1 cellular context compared by ENCODE assay signal in the genomic region with DNA sequence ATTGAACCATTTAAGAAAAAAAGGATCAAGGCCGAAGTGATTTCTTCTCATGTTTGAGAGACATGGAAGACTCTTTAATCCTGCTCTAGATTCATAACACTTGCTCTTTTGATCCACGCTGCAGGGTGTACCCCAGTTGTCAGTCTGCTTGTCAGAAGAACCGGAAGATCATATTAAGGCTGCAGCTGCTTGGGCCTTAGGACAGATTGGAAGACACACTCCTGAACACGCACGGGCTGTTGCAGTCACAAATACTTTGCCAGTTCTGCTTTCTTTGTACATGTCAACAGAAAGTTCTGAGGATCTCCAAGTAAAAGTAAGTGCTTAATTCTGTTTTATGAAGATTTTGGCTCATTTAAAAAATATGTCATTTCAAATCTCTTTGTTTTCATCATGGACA.
TF ChIP-seq lines count a peak whose summit lies in the region.

No MANE protein-coding gene starts in this region.

TF ChIP-seq in K562, 482 proteins besides CTCF, POLR2A, EP300 and RAD21 (continued from another document and continues in another):
- TF ChIP-seq, protein P1, sequence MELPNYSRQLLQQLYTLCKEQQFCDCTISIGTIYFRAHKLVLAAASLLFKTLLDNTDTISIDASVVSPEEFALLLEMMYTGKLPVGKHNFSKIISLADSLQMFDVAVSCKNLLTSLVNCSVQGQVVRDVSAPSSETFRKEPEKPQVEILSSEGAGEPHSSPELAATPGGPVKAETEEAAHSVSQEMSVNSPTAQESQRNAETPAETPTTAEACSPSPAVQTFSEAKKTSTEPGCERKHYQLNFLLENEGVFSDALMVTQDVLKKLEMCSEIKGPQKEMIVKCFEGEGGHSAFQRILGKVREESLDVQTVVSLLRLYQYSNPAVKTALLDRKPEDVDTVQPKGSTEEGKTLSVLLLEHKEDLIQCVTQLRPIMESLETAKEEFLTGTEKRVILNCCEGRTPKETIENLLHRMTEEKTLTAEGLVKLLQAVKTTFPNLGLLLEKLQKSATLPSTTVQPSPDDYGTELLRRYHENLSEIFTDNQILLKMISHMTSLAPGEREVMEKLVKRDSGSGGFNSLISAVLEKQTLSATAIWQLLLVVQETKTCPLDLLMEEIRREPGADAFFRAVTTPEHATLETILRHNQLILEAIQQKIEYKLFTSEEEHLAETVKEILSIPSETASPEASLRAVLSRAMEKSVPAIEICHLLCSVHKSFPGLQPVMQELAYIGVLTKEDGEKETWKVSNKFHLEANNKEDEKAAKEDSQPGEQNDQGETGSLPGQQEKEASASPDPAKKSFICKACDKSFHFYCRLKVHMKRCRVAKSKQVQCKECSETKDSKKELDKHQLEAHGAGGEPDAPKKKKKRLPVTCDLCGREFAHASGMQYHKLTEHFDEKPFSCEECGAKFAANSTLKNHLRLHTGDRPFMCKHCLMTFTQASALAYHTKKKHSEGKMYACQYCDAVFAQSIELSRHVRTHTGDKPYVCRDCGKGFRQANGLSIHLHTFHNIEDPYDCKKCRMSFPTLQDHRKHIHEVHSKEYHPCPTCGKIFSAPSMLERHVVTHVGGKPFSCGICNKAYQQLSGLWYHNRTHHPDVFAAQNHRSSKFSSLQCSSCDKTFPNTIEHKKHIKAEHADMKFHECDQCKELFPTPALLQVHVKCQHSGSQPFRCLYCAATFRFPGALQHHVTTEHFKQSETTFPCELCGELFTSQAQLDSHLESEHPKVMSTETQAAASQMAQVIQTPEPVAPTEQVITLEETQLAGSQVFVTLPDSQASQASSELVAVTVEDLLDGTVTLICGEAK (IDR thresholded peaks at IDR 0.05) = no peak
- TF ChIP-seq, protein P1 (CRISPR knock-in tag; IDR thresholded peaks at IDR 0.05) = no peak
- no peak for TF ChIP-seq ATF1 (CRISPR knock-in tag; IDR thresholded peaks at IDR 0.05)
- no peak for TF ChIP-seq ATF1 (tag; IDR thresholded peaks at IDR 0.05)
- TF ChIP-seq, protein P2, sequence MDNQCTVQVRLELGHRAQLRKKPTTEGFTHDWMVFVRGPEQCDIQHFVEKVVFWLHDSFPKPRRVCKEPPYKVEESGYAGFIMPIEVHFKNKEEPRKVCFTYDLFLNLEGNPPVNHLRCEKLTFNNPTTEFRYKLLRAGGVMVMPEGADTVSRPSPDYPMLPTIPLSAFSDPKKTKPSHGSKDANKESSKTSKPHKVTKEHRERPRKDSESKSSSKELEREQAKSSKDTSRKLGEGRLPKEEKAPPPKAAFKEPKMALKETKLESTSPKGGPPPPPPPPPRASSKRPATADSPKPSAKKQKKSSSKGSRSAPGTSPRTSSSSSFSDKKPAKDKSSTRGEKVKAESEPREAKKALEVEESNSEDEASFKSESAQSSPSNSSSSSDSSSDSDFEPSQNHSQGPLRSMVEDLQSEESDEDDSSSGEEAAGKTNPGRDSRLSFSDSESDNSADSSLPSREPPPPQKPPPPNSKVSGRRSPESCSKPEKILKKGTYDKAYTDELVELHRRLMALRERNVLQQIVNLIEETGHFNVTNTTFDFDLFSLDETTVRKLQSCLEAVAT (IDR thresholded peaks at IDR 0.05) = 0 out of 4 replicates have a peak, but pooled peaks of 1 of the 2 experiments have one; percentile 38
- peak; percentile 48 for TF ChIP-seq TAF1 (IDR thresholded peaks at IDR 0.05; ENCODE audit: control insufficient read depth, extremely low read depth, insufficient read depth, low read length, severe bottlenecking)
- TF ChIP-seq C11orf30 (IDR thresholded peaks at IDR 0.05; ENCODE audit: low read depth) = no peak
- TF ChIP-seq ZNF197 (CRISPR knock-in tag; IDR thresholded peaks at IDR 0.05; ENCODE audit: low read depth) = no peak
- no peak for TF ChIP-seq MTA1 (IDR thresholded peaks at IDR 0.05; ENCODE audit: borderline replicate concordance)
- no peak for TF ChIP-seq MCM2 (IDR thresholded peaks at IDR 0.05; ENCODE audit: low read depth)
- TF ChIP-seq, protein P3, sequence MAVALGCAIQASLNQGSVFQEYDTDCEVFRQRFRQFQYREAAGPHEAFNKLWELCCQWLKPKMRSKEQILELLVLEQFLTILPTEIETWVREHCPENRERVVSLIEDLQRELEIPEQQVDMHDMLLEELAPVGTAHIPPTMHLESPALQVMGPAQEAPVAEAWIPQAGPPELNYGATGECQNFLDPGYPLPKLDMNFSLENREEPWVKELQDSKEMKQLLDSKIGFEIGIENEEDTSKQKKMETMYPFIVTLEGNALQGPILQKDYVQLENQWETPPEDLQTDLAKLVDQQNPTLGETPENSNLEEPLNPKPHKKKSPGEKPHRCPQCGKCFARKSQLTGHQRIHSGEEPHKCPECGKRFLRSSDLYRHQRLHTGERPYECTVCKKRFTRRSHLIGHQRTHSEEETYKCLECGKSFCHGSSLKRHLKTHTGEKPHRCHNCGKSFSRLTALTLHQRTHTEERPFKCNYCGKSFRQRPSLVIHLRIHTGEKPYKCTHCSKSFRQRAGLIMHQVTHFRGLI (CRISPR knock-in tag; IDR thresholded peaks at IDR 0.05) = no peak
- TF ChIP-seq, protein P4, sequence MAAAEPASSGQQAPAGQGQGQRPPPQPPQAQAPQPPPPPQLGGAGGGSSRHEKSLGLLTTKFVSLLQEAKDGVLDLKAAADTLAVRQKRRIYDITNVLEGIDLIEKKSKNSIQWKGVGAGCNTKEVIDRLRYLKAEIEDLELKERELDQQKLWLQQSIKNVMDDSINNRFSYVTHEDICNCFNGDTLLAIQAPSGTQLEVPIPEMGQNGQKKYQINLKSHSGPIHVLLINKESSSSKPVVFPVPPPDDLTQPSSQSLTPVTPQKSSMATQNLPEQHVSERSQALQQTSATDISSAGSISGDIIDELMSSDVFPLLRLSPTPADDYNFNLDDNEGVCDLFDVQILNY (CRISPR knock-in tag; IDR thresholded peaks at IDR 0.05) = no peak
- TF ChIP-seq ZC3H11A (IDR thresholded peaks at IDR 0.05; ENCODE audit: low read depth, low read length) = no peak
- TF ChIP-seq OTX1 (CRISPR knock-in tag; IDR thresholded peaks at IDR 0.05) = no peak
- TF ChIP-seq NR2C1 (IDR thresholded peaks at IDR 0.05) = no peak
- TF ChIP-seq NR2C1 (tag; IDR thresholded peaks at IDR 0.05) = peak; percentile 28; the same call in 1 of the 2 replicates
- TF ChIP-seq ZNF444 (CRISPR knock-in tag; IDR thresholded peaks at IDR 0.05) = no peak
- TF ChIP-seq, protein P5, sequence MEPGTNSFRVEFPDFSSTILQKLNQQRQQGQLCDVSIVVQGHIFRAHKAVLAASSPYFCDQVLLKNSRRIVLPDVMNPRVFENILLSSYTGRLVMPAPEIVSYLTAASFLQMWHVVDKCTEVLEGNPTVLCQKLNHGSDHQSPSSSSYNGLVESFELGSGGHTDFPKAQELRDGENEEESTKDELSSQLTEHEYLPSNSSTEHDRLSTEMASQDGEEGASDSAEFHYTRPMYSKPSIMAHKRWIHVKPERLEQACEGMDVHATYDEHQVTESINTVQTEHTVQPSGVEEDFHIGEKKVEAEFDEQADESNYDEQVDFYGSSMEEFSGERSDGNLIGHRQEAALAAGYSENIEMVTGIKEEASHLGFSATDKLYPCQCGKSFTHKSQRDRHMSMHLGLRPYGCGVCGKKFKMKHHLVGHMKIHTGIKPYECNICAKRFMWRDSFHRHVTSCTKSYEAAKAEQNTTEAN (CRISPR knock-in tag; IDR thresholded peaks at IDR 0.05) = no peak
- TF ChIP-seq LARP7 (IDR thresholded peaks at IDR 0.05) = no peak
- TF ChIP-seq CEBPB (tag; IDR thresholded peaks at IDR 0.05) = no peak
- TF ChIP-seq ZFP1 (CRISPR knock-in tag; IDR thresholded peaks at IDR 0.05) = no peak
- TF ChIP-seq JUND (IDR thresholded peaks at IDR 0.05; ENCODE audit: borderline replicate concordance, low read depth, low read length) = no peak
- no peak; the same call in 2 of the 3 replicates for TF ChIP-seq JUND (tag; IDR thresholded peaks at IDR 0.05; ENCODE audit: borderline replicate concordance, low read depth, low read length)
- no peak for TF ChIP-seq HMGN3 (IDR thresholded peaks at IDR 0.05; ENCODE audit: borderline replicate concordance, extremely low read depth, insufficient read length, low read depth, low read length)
- no peak for TF ChIP-seq NFE2 (IDR thresholded peaks at IDR 0.05; ENCODE audit: low read depth)
- TF ChIP-seq XRCC3 (IDR thresholded peaks at IDR 0.05) = no peak
- TF ChIP-seq GABPA (tag; conservative IDR thresholded peaks at IDR 0.05; ENCODE audit: low read depth) = peak; percentile 49
- no peak for TF ChIP-seq GATAD2B (IDR thresholded peaks at IDR 0.05; ENCODE audit: borderline replicate concordance)
- no peak for TF ChIP-seq YBX1 (IDR thresholded peaks at IDR 0.05)
- TF ChIP-seq SMAD2 (IDR thresholded peaks at IDR 0.05; ENCODE audit: low read depth, low read length) = no peak
- TF ChIP-seq, protein P6, sequence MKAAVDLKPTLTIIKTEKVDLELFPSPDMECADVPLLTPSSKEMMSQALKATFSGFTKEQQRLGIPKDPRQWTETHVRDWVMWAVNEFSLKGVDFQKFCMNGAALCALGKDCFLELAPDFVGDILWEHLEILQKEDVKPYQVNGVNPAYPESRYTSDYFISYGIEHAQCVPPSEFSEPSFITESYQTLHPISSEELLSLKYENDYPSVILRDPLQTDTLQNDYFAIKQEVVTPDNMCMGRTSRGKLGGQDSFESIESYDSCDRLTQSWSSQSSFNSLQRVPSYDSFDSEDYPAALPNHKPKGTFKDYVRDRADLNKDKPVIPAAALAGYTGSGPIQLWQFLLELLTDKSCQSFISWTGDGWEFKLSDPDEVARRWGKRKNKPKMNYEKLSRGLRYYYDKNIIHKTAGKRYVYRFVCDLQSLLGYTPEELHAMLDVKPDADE (conservative IDR thresholded peaks at IDR 0.05; ENCODE audit: control insufficient read depth, low read depth, low read length) = no peak
- TF ChIP-seq PTRF (tag; IDR thresholded peaks at IDR 0.05) = no peak
- no peak for TF ChIP-seq CBFB (CRISPR knock-in tag; IDR thresholded peaks at IDR 0.05)
- TF ChIP-seq, protein P7, sequence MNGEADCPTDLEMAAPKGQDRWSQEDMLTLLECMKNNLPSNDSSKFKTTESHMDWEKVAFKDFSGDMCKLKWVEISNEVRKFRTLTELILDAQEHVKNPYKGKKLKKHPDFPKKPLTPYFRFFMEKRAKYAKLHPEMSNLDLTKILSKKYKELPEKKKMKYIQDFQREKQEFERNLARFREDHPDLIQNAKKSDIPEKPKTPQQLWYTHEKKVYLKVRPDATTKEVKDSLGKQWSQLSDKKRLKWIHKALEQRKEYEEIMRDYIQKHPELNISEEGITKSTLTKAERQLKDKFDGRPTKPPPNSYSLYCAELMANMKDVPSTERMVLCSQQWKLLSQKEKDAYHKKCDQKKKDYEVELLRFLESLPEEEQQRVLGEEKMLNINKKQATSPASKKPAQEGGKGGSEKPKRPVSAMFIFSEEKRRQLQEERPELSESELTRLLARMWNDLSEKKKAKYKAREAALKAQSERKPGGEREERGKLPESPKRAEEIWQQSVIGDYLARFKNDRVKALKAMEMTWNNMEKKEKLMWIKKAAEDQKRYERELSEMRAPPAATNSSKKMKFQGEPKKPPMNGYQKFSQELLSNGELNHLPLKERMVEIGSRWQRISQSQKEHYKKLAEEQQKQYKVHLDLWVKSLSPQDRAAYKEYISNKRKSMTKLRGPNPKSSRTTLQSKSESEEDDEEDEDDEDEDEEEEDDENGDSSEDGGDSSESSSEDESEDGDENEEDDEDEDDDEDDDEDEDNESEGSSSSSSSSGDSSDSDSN (IDR thresholded peaks at IDR 0.05; ENCODE audit: borderline replicate concordance in 1 of 2, low read depth in 2 of 2, low read length in 2 of 2) = peak in 1 of 2 experiments; percentile 49; a peak in 1 of 4 replicates
- 0 out of 2 replicates have a peak, but pooled peaks have one; percentile 37 for TF ChIP-seq MYC (IDR thresholded peaks at IDR 0.05; ENCODE audit: low read depth, low read length)
- TF ChIP-seq MYC (CRISPR knock-in tag; IDR thresholded peaks at IDR 0.05; ENCODE audit: borderline replicate concordance, low read depth) = no peak
- no peak for TF ChIP-seq PHTF2 (CRISPR knock-in tag; IDR thresholded peaks at IDR 0.05)
- no peak for TF ChIP-seq ZNF668 (CRISPR knock-in tag; IDR thresholded peaks at IDR 0.05)
- no peak for TF ChIP-seq RBM22 (IDR thresholded peaks at IDR 0.05; ENCODE audit: low read depth, low read length, poor library complexity, severe bottlenecking)
- no peak for TF ChIP-seq DACH1 (IDR thresholded peaks at IDR 0.05; ENCODE audit: partially characterized antibody)
- peak in 1 of 2 experiments; percentile 83; a peak in 2 of 4 replicates for TF ChIP-seq SRF (CRISPR knock-in tag; IDR thresholded peaks at IDR 0.05)
- TF ChIP-seq ZNF717 (CRISPR knock-in tag; IDR thresholded peaks at IDR 0.05) = no peak
- TF ChIP-seq, protein P8, sequence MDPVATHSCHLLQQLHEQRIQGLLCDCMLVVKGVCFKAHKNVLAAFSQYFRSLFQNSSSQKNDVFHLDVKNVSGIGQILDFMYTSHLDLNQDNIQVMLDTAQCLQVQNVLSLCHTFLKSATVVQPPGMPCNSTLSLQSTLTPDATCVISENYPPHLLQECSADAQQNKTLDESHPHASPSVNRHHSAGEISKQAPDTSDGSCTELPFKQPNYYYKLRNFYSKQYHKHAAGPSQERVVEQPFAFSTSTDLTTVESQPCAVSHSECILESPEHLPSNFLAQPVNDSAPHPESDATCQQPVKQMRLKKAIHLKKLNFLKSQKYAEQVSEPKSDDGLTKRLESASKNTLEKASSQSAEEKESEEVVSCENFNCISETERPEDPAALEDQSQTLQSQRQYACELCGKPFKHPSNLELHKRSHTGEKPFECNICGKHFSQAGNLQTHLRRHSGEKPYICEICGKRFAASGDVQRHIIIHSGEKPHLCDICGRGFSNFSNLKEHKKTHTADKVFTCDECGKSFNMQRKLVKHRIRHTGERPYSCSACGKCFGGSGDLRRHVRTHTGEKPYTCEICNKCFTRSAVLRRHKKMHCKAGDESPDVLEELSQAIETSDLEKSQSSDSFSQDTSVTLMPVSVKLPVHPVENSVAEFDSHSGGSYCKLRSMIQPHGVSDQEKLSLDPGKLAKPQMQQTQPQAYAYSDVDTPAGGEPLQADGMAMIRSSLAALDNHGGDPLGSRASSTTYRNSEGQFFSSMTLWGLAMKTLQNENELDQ (CRISPR knock-in tag; IDR thresholded peaks at IDR 0.05; ENCODE audit: borderline replicate concordance) = no peak
- no peak for TF ChIP-seq ZNF316 (IDR thresholded peaks at IDR 0.05)
